In genomic region chr19:1170938-1171754, GRCh38 we compare ENCODE assay signal across 9 cellular contexts. TPM values are rescaled to one million over a fixed set of nuclear protein-coding genes. Genes with fewer than 3 reads are reported as not detected.
DNase-seq lines count a peak whose midpoint lies in the region; ATAC-seq, FAIRE-seq and TF ChIP-seq lines count a peak whose summit lies in the region.
"Had no signal": no experiment of that assay in that cellular context is flagged by ENCODE, and none has a peak within 500 bp of the region (broad histone marks: within the 10 kb centered on the region; RNA-seq: fewer than 3 reads in every experiment).

No MANE protein-coding gene starts in this region.

- peak; percentile 41; the same call in 1 of the 2 replicates for TF ChIP-seq POLR2A in K562 (conservative IDR thresholded peaks at IDR 0.05)
- TF ChIP-seq POLR2A in upper lobe of left lung (IDR thresholded peaks at IDR 0.05), result no peak

- peak overlapping the region; percentile 36 for H2BK120ac ChIP-seq in mesenchymal stem cell (ENCODE audit: low read depth, low read length)

- ATAC-seq in Right ventricle myocardium inferior (no peak), K562 (no peak), upper lobe of left lung (ENCODE audit: low FRiP score in 2 of 2) (no peak)

- H3K27me3 ChIP-seq in K562 (ENCODE audit: control insufficient read depth in 2 of 2, insufficient read depth in 2 of 2, low read length in 2 of 2) (no peaks in the 10 kb centered on the region), mesenchymal stem cell (ENCODE audit: control insufficient read depth in 1 of 2, insufficient read depth in 1 of 2, low read length in 2 of 2) (no peaks in the 10 kb centered on the region), upper lobe of left lung (no peaks in the 10 kb centered on the region)

- H2AFZ ChIP-seq in K562 (ENCODE audit: low read depth, low read length), result no peak overlapping the region
- H2AFZ ChIP-seq in mesenchymal stem cell (ENCODE audit: low read depth, low read length), result no peak overlapping the region

- FAIRE-seq in K562 (lab: Jason Lieb, UNC), result peak; percentile 19

- H3K36me3 ChIP-seq in K562 (ENCODE audit: control insufficient read depth, insufficient read depth, low read length), result peaks cover 49% of the 10 kb centered on the region; the same call in 2 of the 3 replicates
- peaks cover 15 to 52% of the 10 kb centered on the region in 2 experiments for H3K36me3 ChIP-seq in mesenchymal stem cell (ENCODE audit: control insufficient read depth in 1 of 2, insufficient read depth in 2 of 2, low read depth in 1 of 2, low read length in 2 of 2)
- peaks cover 0 to 12% (median 5%) of the 10 kb centered on the region in 4 donors for H3K36me3 ChIP-seq in upper lobe of left lung

- H3K4me3 ChIP-seq in K562 (no peak overlapping the region), mesenchymal stem cell (ENCODE audit: insufficient read depth in 1 of 2, low read depth in 1 of 2, low read length in 2 of 2) (peak overlapping the region in 1 of 2 experiments; percentile 89), upper lobe of left lung (peak overlapping the region in 3 of 4 donors; percentile 93 to 97 (median 94))

- no peak overlapping the region for H2AK5ac ChIP-seq in mesenchymal stem cell (ENCODE audit: low read length, severe bottlenecking)

- H2BK12ac ChIP-seq in mesenchymal stem cell (ENCODE audit: low read length in 2 of 2), result peak overlapping the region in 1 of 2 experiments; percentile 75

- peaks cover 12% of the 10 kb centered on the region for H4K20me1 ChIP-seq in K562 (replicated peaks; ENCODE audit: control insufficient read depth, insufficient read depth, low read length)

- BruUV-seq in K562 (replicated peaks; lab: Mats Ljungman, UMichigan), result no TSS peak

- no peak overlapping the region for H2BK5ac ChIP-seq in mesenchymal stem cell (ENCODE audit: low read depth, low read length, poor library complexity, severe bottlenecking)

- TF ChIP-seq EP300 in K562 (IDR thresholded peaks at IDR 0.05; ENCODE audit: low read length) (no peak), upper lobe of left lung (IDR thresholded peaks at IDR 0.05) (no peak)

- no peaks in the 10 kb centered on the region for H3K9me1 ChIP-seq in K562 (ENCODE audit: control insufficient read depth, insufficient read depth, low read length)

- H3K4me1 ChIP-seq in K562 (replicated peaks in 1 of 2; ENCODE audit: control insufficient read depth in 2 of 2, insufficient read depth in 2 of 2, low read length in 2 of 2) (peaks cover 33 to 89% of the 10 kb centered on the region in 2 experiments), mesenchymal stem cell (ENCODE audit: control insufficient read depth, insufficient read depth, low read depth, low read length) (peaks cover 70% of the 10 kb centered on the region), upper lobe of left lung (peaks cover 47 to 72% (median 55%) of the 10 kb centered on the region in 4 donors)

- 87% methylated on average over 24 of the region's 38 CpGs for WGBS in K562 (ENCODE audit: insufficient coverage, low coverage, missing lambda C conversion rate)
- 93% methylated on average over 37 of the region's 38 CpGs for WGBS in mesenchymal stem cell
- 70 to 89% methylated on average over 30 to 37 of the region's 38 CpGs for WGBS in upper lobe of left lung, 2 donors

- H3K79me2 ChIP-seq in K562 (ENCODE audit: control insufficient read depth, insufficient read depth, low read length), result peaks cover 79% of the 10 kb centered on the region

- H3K79me1 ChIP-seq in mesenchymal stem cell (replicated peaks; ENCODE audit: low read length, poor library complexity, severe bottlenecking), result no peaks in the 10 kb centered on the region

- no peak overlapping the region for H4K91ac ChIP-seq in mesenchymal stem cell (ENCODE audit: low read length)

- no peak for TF ChIP-seq RAD21 in K562 (CRISPR knock-in tag; conservative IDR thresholded peaks at IDR 0.05 in 1 of 2, IDR thresholded peaks at IDR 0.05 in 1 of 2)

- H3K14ac ChIP-seq in mesenchymal stem cell (ENCODE audit: low read length in 2 of 2), result peak overlapping the region in 1 of 2 experiments; percentile 88

- peak; percentile 41 for DNase-seq in Right ventricle myocardium inferior (ENCODE audit: missing footprints)
- DNase-seq in cardiac septum (ENCODE audit: low spot score), result no peak
- no peak for DNase-seq in K562 (ENCODE audit: extremely low read depth in 1 of 4, low spot score in 3 of 4)
- no peak for DNase-seq in mesenchymal stem cell
- DNase-seq in upper lobe of left lung, result peak in 1 of 2 donors; percentile 83
- DNase-seq in activated CD8-positive, alpha-beta memory T cell treated with anti-CD3 and anti-CD28 coated beads, Interleukin-2, amount 50 U/mL, for 4 hours, result no peak
- no peak for DNase-seq in NCI-H2171 (lab: John Stamatoyannopoulos, UW)
- no peak for DNase-seq in NCI-H1105 treated with DMSO at 0.1 percent for 48 hours (lab: John Stamatoyannopoulos, UW)
- DNase-seq: NCI-H1105 had no signal

- peak overlapping the region; percentile 48 for H3K4me2 ChIP-seq in K562 (ENCODE audit: insufficient read depth, low read length)
- H3K4me2 ChIP-seq in mesenchymal stem cell (ENCODE audit: low read length, poor library complexity, severe bottlenecking), result peak overlapping the region; percentile 91

- H3K9me3 ChIP-seq in K562 (replicated peaks; ENCODE audit: control insufficient read depth, insufficient read depth, low read depth, low read length) (no peaks in the 10 kb centered on the region), mesenchymal stem cell (ENCODE audit: control insufficient read depth, low read length) (no peaks in the 10 kb centered on the region), upper lobe of left lung (no peaks in the 10 kb centered on the region)

- no peak overlapping the region for H2BK15ac ChIP-seq in mesenchymal stem cell (ENCODE audit: low read depth, poor library complexity, severe bottlenecking)

- peak overlapping the region in 1 of 2 experiments; percentile 40 for H3K18ac ChIP-seq in mesenchymal stem cell (ENCODE audit: low read depth in 1 of 2, low read length in 2 of 2)

- TF ChIP-seq CTCF in K562 (IDR thresholded peaks at IDR 0.05 in 2 of 3, conservative IDR thresholded peaks at IDR 0.05 in 1 of 3; ENCODE audit: insufficient read depth in 2 of 3, low read depth in 1 of 3, low read length in 3 of 3) (no peak), upper lobe of left lung (IDR thresholded peaks at IDR 0.05) (no peak)

- CTCF ChIA-PET in K562 (lab: Yijun Ruan, JAX; ENCODE audit: low intra/inter-chr PET ratio), result no interaction called here

- peak overlapping the region in 1 of 2 experiments; percentile 5 for H3K23ac ChIP-seq in mesenchymal stem cell (ENCODE audit: low read length in 2 of 2)

- in situ Hi-C loops in K562 (cut with MboI), result no loop called here

- no peak overlapping the region; the same call in 2 of the 3 replicates for H3K27ac ChIP-seq in K562 (ENCODE audit: extremely low read depth, low read depth, low read length)
- no peak overlapping the region for H3K27ac ChIP-seq in mesenchymal stem cell (ENCODE audit: low read length, poor library complexity, severe bottlenecking)
- peak overlapping the region; percentile 98 to 99 (median 98) for H3K27ac ChIP-seq in upper lobe of left lung

- H3K4ac ChIP-seq in mesenchymal stem cell (ENCODE audit: low read depth in 1 of 2, low read length in 2 of 2), result no peak overlapping the region

- H3K9ac ChIP-seq in K562 (ENCODE audit: insufficient read depth in 1 of 2, low read depth in 2 of 2, low read length in 2 of 2) (peak overlapping the region in 1 of 2 experiments; percentile 98; a peak in 2 of 4 replicates), mesenchymal stem cell (ENCODE audit: low read length) (peak overlapping the region; percentile 98)

- POLR2A ChIA-PET in K562 (lab: Yijun Ruan, JAX), result no interaction called here

- H4K8ac ChIP-seq in mesenchymal stem cell (ENCODE audit: low read length), result no peak overlapping the region

- intact Hi-C loops in Right ventricle myocardium inferior (cut with DNase I) (loop anchor here (5.0 kb wide), 1 partner anchor 39 kb away; no protein-coding TSS in a partner anchor), cardiac septum (cut with DNase I) (no loop called here), K562 (cut with micrococcal nuclease) (no loop called here)

RNA-seq across cellular contexts. Expression of gene SBNO2, which starts 2.9 kb away (rescaled TPM):
- 14.7 TPM for total RNA-seq in Right ventricle myocardium inferior
- total RNA-seq in cardiac septum, result 37.3 TPM
- total RNA-seq in K562 (2011; cell fraction: chromatin; rRNA removed; ENCODE audit: low replicate concordance), result 26.2 and 103 TPM in 2 replicates
- 64.1 and 67.7 TPM in 2 replicates for total RNA-seq in K562 (2011; cell fraction: nucleolus; rRNA removed)
- 28.6 and 30.7 TPM in 2 replicates for total RNA-seq in K562 (2011; cell fraction: nucleoplasm; rRNA removed)
- 18.6 and 23.1 TPM in 2 replicates for total RNA-seq in K562 (2014; rRNA removed)
- 4.0 and 6.3 TPM in 2 replicates for total RNA-seq in K562 (2014; rRNA removed; fragmentation: Illumina TruSeq; extraction: Trizol)
- total RNA-seq in K562 (2015; rRNA removed; fragmentation: Illumina TruSeq; extraction: Trizol), result 6.7 and 7.8 TPM in 2 replicates
- 46.2 and 49.0 TPM in 2 replicates for total RNA-seq in K562 (2021)
- polyA plus RNA-seq in K562 (2011; rRNA removed), result 6.7 and 9.3 TPM in 2 replicates
- polyA plus RNA-seq in K562 (2011; cell fraction: cytosol; rRNA removed), result 7.4 and 14.1 TPM in 2 replicates
- polyA plus RNA-seq in K562 (2011; cell fraction: nucleus; rRNA removed), result 45.7 and 79.0 TPM in 2 replicates
- 20.3 and 27.1 TPM in 2 replicates for polyA plus RNA-seq in K562 (2012)
- 5.2 and 13.0 TPM in 2 replicates for polyA plus RNA-seq in K562 (2014; fragmentation: Illumina TruSeq; extraction: Trizol)
- polyA plus RNA-seq in K562 (2014; fragmentation: Nextera tagmentation; extraction: Ambion mirVana), result under 1 TPM; 0.01 to 0.04 TPM
- 21.5 and 23.1 TPM in 2 replicates for polyA plus RNA-seq in K562 (2014; rRNA removed)
- 3.7 and 8.1 TPM in 2 replicates for polyA minus RNA-seq in K562 (2011; rRNA and poly(A)+ RNA removed)
- polyA minus RNA-seq in K562 (2011; cell fraction: cytosol; rRNA and poly(A)+ RNA removed), result 16.7 and 22.1 TPM in 2 replicates
- polyA minus RNA-seq in K562 (2011; cell fraction: nucleus; rRNA and poly(A)+ RNA removed), result 20.7 and 21.3 TPM in 2 replicates
- 32.3 TPM for polyA plus RNA-seq in mesenchymal stem cell (2013, experiment 1 of 2)
- polyA plus RNA-seq in mesenchymal stem cell (2013, experiment 2 of 2), result 31.7 TPM
- 100 to 1,000 TPM in 4 of 6 donors, 10 to 100 TPM in 2; 44.8 to 159 (median 106) TPM for total RNA-seq in upper lobe of left lung

RNA-seq across cellular contexts. Expression of gene STK11, which starts 34.4 kb away (rescaled TPM):
- total RNA-seq in Right ventricle myocardium inferior (49.9 TPM), cardiac septum (49.7 TPM), K562 (2014; rRNA removed) (96.5 and 102 TPM in 2 replicates), K562 (2014; rRNA removed; fragmentation: Illumina TruSeq; extraction: Trizol) (28.9 and 31.7 TPM in 2 replicates), K562 (2015; rRNA removed; fragmentation: Illumina TruSeq; extraction: Trizol) (40.6 and 43.2 TPM in 2 replicates), K562 (2021) (76.3 and 89.6 TPM in 2 replicates), upper lobe of left lung (100 to 1,000 TPM in 1 of 6 donors, 10 to 100 TPM in 5; 50.2 to 168 (median 63.2) TPM)
- total RNA-seq in K562 (2011; cell fraction: chromatin; rRNA removed; ENCODE audit: low replicate concordance), result 76.0 and 175 TPM in 2 replicates
- total RNA-seq in K562 (2011; cell fraction: nucleolus; rRNA removed), result 128 and 133 TPM in 2 replicates
- 58.7 and 79.5 TPM in 2 replicates for total RNA-seq in K562 (2011; cell fraction: nucleoplasm; rRNA removed)
- polyA plus RNA-seq in K562 (2011; rRNA removed) (31.2 and 34.3 TPM in 2 replicates), K562 (2014; fragmentation: Illumina TruSeq; extraction: Trizol) (22.0 and 39.1 TPM in 2 replicates), K562 (2014; fragmentation: Nextera tagmentation; extraction: Ambion mirVana) (under 1 TPM; 0.15 to 1.00 TPM), K562 (2014; rRNA removed) (69.4 and 79.9 TPM in 2 replicates)
- 37.0 and 67.8 TPM in 2 replicates for polyA plus RNA-seq in K562 (2011; cell fraction: cytosol; rRNA removed)
- 127 and 182 TPM in 2 replicates for polyA plus RNA-seq in K562 (2011; cell fraction: nucleus; rRNA removed)
- polyA plus RNA-seq in K562 (2012), result 49.5 and 76.3 TPM in 2 replicates
- 38.2 and 43.6 TPM in 2 replicates for polyA minus RNA-seq in K562 (2011; rRNA and poly(A)+ RNA removed)
- 33.9 and 37.0 TPM in 2 replicates for polyA minus RNA-seq in K562 (2011; cell fraction: cytosol; rRNA and poly(A)+ RNA removed)
- 34.3 and 36.1 TPM in 2 replicates for polyA minus RNA-seq in K562 (2011; cell fraction: nucleus; rRNA and poly(A)+ RNA removed)
- polyA plus RNA-seq in mesenchymal stem cell (2013, experiment 1 of 2), result 31.4 TPM
- polyA plus RNA-seq in mesenchymal stem cell (2013, experiment 2 of 2), result 31.8 TPM

Comparison
In these comparisons a context has a peak if more than half of its experiments do, and no peak if none do; other contexts are left out.
1. H3K27ac ChIP-seq: peak in upper lobe of left lung (4 of 4); none in K562 (single experiment) and mesenchymal stem cell (single experiment).